In genomic region chr3:36991923-36992805, GRCh38 we compare ENCODE assay signal across 1 cellular context.
A peak's percentile ranks its signal among the peaks of the same experiment; 100 is the strongest.
TF ChIP-seq lines count a peak whose summit lies in the region.

No MANE protein-coding gene starts in this region.

TF ChIP-seq in K562, 482 proteins besides CTCF, POLR2A, EP300 and RAD21 (continued from another document and continues in another):
- TF ChIP-seq CHAMP1 (IDR thresholded peaks at IDR 0.05) (no peak), ZBTB1 (CRISPR knock-in tag; IDR thresholded peaks at IDR 0.05; ENCODE audit: borderline replicate concordance, low read depth) (no peak), NFATC3 (IDR thresholded peaks at IDR 0.05) (no peak), ZNF551 (CRISPR knock-in tag; IDR thresholded peaks at IDR 0.05) (no peak), ZNF318 (IDR thresholded peaks at IDR 0.05; ENCODE audit: borderline replicate concordance in 1 of 2, low read depth in 1 of 2) (no peak), RCOR1 (IDR thresholded peaks at IDR 0.05; ENCODE audit: borderline replicate concordance in 1 of 2, low read depth in 2 of 2, low read length in 2 of 2) (no peak), MTA1 (IDR thresholded peaks at IDR 0.05; ENCODE audit: borderline replicate concordance) (no peak), PCBP2 (IDR thresholded peaks at IDR 0.05; ENCODE audit: low read depth, low read length, poor library complexity, severe bottlenecking) (no peak), C11orf30 (IDR thresholded peaks at IDR 0.05; ENCODE audit: low read depth) (peak; percentile 99), DNMT1 (IDR thresholded peaks at IDR 0.05) (no peak), ZNF217 (CRISPR knock-in tag; IDR thresholded peaks at IDR 0.05) (no peak), ZNF780A (CRISPR knock-in tag; IDR thresholded peaks at IDR 0.05) (no peak), E2F5 (CRISPR knock-in tag; IDR thresholded peaks at IDR 0.05) (no peak), KDM1A (IDR thresholded peaks at IDR 0.05) (peak in 1 of 2 experiments; percentile 61; a peak in 1 of 4 replicates), NFYB (IDR thresholded peaks at IDR 0.05; ENCODE audit: extremely low read depth, insufficient read length) (no peak), ZNF785 (CRISPR knock-in tag; IDR thresholded peaks at IDR 0.05) (no peak), FOXK2 (conservative IDR thresholded peaks at IDR 0.05 in 1 of 2, IDR thresholded peaks at IDR 0.05 in 1 of 2; ENCODE audit: low read depth in 2 of 2) (no peak), ZKSCAN3 (CRISPR knock-in tag; IDR thresholded peaks at IDR 0.05) (no peak), RAD51 (IDR thresholded peaks at IDR 0.05; ENCODE audit: borderline replicate concordance, low read depth) (no peak), FOSL1 (tag; conservative IDR thresholded peaks at IDR 0.05) (peak; percentile 76), BHLHE40 (IDR thresholded peaks at IDR 0.05; ENCODE audit: low read length) (no peak), ZNF12 (CRISPR knock-in tag; IDR thresholded peaks at IDR 0.05) (no peak; the same call in 1 of the 2 replicates), HOXB6 (CRISPR knock-in tag; IDR thresholded peaks at IDR 0.05; ENCODE audit: borderline replicate concordance) (no peak), PTTG1 (tag; IDR thresholded peaks at IDR 0.05; ENCODE audit: low read depth) (no peak), KLF1 (tag; IDR thresholded peaks at IDR 0.05) (no peak), NKRF (IDR thresholded peaks at IDR 0.05; ENCODE audit: borderline replicate concordance) (peak; percentile 72; the same call in 1 of the 2 replicates), ZNF639 (CRISPR knock-in tag; conservative IDR thresholded peaks at IDR 0.05 in 1 of 2, IDR thresholded peaks at IDR 0.05 in 1 of 2) (no peak; a peak in 1 of 4 replicates), BCLAF1 (IDR thresholded peaks at IDR 0.05; ENCODE audit: borderline replicate concordance in 1 of 2, control insufficient read depth in 1 of 2, low read depth in 2 of 2, low read length in 1 of 2) (no peak)
- TF ChIP-seq, protein P1, sequence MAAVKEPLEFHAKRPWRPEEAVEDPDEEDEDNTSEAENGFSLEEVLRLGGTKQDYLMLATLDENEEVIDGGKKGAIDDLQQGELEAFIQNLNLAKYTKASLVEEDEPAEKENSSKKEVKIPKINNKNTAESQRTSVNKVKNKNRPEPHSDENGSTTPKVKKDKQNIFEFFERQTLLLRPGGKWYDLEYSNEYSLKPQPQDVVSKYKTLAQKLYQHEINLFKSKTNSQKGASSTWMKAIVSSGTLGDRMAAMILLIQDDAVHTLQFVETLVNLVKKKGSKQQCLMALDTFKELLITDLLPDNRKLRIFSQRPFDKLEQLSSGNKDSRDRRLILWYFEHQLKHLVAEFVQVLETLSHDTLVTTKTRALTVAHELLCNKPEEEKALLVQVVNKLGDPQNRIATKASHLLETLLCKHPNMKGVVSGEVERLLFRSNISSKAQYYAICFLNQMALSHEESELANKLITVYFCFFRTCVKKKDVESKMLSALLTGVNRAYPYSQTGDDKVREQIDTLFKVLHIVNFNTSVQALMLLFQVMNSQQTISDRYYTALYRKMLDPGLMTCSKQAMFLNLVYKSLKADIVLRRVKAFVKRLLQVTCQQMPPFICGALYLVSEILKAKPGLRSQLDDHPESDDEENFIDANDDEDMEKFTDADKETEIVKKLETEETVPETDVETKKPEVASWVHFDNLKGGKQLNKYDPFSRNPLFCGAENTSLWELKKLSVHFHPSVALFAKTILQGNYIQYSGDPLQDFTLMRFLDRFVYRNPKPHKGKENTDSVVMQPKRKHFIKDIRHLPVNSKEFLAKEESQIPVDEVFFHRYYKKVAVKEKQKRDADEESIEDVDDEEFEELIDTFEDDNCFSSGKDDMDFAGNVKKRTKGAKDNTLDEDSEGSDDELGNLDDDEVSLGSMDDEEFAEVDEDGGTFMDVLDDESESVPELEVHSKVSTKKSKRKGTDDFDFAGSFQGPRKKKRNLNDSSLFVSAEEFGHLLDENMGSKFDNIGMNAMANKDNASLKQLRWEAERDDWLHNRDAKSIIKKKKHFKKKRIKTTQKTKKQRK (IDR thresholded peaks at IDR 0.05; ENCODE audit: borderline replicate concordance, low read depth, low read length) = no peak
- TF ChIP-seq, protein P2, sequence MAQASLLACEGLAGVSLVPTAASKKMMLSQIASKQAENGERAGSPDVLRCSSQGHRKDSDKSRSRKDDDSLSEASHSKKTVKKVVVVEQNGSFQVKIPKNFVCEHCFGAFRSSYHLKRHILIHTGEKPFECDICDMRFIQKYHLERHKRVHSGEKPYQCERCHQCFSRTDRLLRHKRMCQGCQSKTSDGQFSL (CRISPR knock-in tag; IDR thresholded peaks at IDR 0.05) = no peak; the same call in 1 of the 2 replicates
- TF ChIP-seq, protein P2 (tag; IDR thresholded peaks at IDR 0.05) = no peak
- TF ChIP-seq, protein P3, sequence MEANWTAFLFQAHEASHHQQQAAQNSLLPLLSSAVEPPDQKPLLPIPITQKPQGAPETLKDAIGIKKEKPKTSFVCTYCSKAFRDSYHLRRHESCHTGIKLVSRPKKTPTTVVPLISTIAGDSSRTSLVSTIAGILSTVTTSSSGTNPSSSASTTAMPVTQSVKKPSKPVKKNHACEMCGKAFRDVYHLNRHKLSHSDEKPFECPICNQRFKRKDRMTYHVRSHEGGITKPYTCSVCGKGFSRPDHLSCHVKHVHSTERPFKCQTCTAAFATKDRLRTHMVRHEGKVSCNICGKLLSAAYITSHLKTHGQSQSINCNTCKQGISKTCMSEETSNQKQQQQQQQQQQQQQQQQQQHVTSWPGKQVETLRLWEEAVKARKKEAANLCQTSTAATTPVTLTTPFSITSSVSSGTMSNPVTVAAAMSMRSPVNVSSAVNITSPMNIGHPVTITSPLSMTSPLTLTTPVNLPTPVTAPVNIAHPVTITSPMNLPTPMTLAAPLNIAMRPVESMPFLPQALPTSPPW (CRISPR knock-in tag; IDR thresholded peaks at IDR 0.05) = no peak; the same call in 1 of the 2 replicates
